In the genomic region with DNA sequence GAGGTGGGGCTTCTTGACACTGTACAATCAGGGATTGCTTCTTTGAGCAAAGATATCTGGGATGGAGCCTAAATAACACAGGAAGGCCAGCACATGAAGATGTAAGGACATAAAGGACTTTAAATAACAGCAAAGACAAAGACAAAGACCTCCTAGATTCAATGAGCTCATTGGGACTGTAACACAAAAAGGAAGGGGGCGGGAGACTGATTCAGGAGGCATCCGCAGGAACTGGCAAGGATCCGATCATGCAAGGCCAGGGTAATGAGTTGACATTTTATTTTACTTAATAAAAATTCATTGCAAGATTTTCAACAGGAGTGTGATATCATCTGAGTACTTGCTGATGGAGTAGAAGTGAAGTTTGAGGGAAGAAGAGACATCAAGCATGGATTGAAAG, we compare ENCODE assay signal across 31 cellular contexts.
"Had no signal": no experiment of that assay in that cellular context is flagged by ENCODE, and none has a peak within 500 bp of the region (broad histone marks: within the 10 kb centered on the region; RNA-seq: fewer than 3 reads in every experiment).

No MANE protein-coding gene starts in this region.

- H3K27me3 Mint-ChIP-seq: stimulated activated naive B cell treated with anti-CD40 and anti-IgM and Interleukin-4, amounts not matched to agents 10 μg/mL and 1 μg/mL and 100 μg/mL, for 72 hours had no signal

- H3K27ac Mint-ChIP-seq: activated CD4-positive, alpha-beta memory T cell treated with anti-CD3 and anti-CD28 coated beads for 36 hours; activated CD4-positive, alpha-beta T cell treated with anti-CD3 and anti-CD28 coated beads, Interleukin-2, amount 10 ng/mL, durations not matched to agents 24 days and 14 days; activated T-helper 17 cell treated with anti-CD3 and anti-CD28 coated beads, Interleukin-2, amount 50 U/mL, for 72 hours; endodermal cell; nephron; progenitor cell of endocrine pancreas; stimulated activated naive B cell treated with anti-CD40 and anti-IgM and Interleukin-4, amounts not matched to agents 10 μg/mL and 1 μg/mL and 100 μg/mL, for 72 hours; T-helper 17 cell had no signal

- H3K27ac ChIP-seq: brain microvascular endothelial cell, epithelial cell of prostate, foreskin keratinocyte, left lung, ovary, sigmoid colon, suprapubic skin, tibial artery, upper lobe of right lung had no signal

- ATAC-seq: activated T-helper 17 cell treated with anti-CD3 and anti-CD28 coated beads, Interleukin-2, amount 50 U/mL, for 72 hours; foreskin keratinocyte; left lung; SK-N-SH treated with all-trans-retinoic acid at 6 μM for 48 hours; stimulated activated naive B cell treated with anti-CD40 and anti-IgM and Interleukin-4, amounts not matched to agents 10 μg/mL and 1 μg/mL and 100 μg/mL, for 72 hours; T-helper 17 cell; upper lobe of right lung had no signal

- H3K9me3 Mint-ChIP-seq: activated CD4-positive, alpha-beta memory T cell treated with anti-CD3 and anti-CD28 coated beads for 36 hours; activated CD4-positive, alpha-beta T cell treated with anti-CD3 and anti-CD28 coated beads, Interleukin-2, amount 10 ng/mL, durations not matched to agents 24 days and 14 days; activated T-helper 17 cell treated with anti-CD3 and anti-CD28 coated beads, Interleukin-2, amount 50 U/mL, for 72 hours; endodermal cell; nephron; stimulated activated naive B cell treated with anti-CD40 and anti-IgM and Interleukin-4, amounts not matched to agents 10 μg/mL and 1 μg/mL and 100 μg/mL, for 72 hours had no signal

- H3K4me1 ChIP-seq: left lung, suprapubic skin, upper lobe of right lung had no signal

- H3K36me3 ChIP-seq: brain microvascular endothelial cell, left lung, ovary, sigmoid colon, suprapubic skin, tibial artery, upper lobe of right lung had no signal

- DNase-seq: activated CD4-positive, alpha-beta memory T cell treated with anti-CD3 and anti-CD28 coated beads for 36 hours; activated CD4-positive, alpha-beta T cell treated with anti-CD3 and anti-CD28 coated beads, Interleukin-2, amount 10 ng/mL, durations not matched to agents 24 days and 14 days; activated CD4-positive, CD25-positive, alpha-beta regulatory T cell treated with anti-CD3 and anti-CD28 coated beads, Interleukin-2, amount 50 U/mL, for 72 hours; activated CD8-positive, alpha-beta memory T cell treated with anti-CD3 and anti-CD28 coated beads, Interleukin-2, amount 50 U/mL, for 4 hours; activated gamma-delta T cell treated with Interleukin-2 at 50 U/mL for 16 hours; activated naive CD4-positive, alpha-beta T cell treated with anti-CD3 and anti-CD28 coated beads, Interleukin-2, amount 50 U/mL, for 16 hours; activated T-cell treated with anti-CD3 and anti-CD28 coated beads, Interleukin-2, amount 50 U/mL, for 1 hour; amniotic stem cell; brain microvascular endothelial cell; caudate nucleus; cortex of kidney; endodermal cell; foreskin keratinocyte; kidney glomerular epithelial cell; left lung; mammary epithelial cell; ovary; sigmoid colon; small intestine; stimulated activated CD4-positive, alpha-beta T cell treated with anti-CD3 and anti-CD28 coated beads, Interleukin-1b, Interleukin-23, amount 100 ng/mL, for 48 hours; stimulated activated naive B cell treated with anti-CD40 and anti-IgM and Interleukin-4, amounts not matched to agents 10 μg/mL and 1 μg/mL and 100 μg/mL, for 72 hours; T-helper 17 cell; T1000; tibial artery; upper lobe of right lung had no signal

- H3K9me3 ChIP-seq: left lung, ovary, sigmoid colon, suprapubic skin, tibial artery, upper lobe of right lung had no signal

- H3K4me3 ChIP-seq: left lung, ovary, sigmoid colon, suprapubic skin, tibial artery, upper lobe of right lung had no signal

- H3K4me1 Mint-ChIP-seq: activated CD4-positive, alpha-beta T cell treated with anti-CD3 and anti-CD28 coated beads, Interleukin-2, amount 10 ng/mL, durations not matched to agents 24 days and 14 days; activated T-helper 17 cell treated with anti-CD3 and anti-CD28 coated beads, Interleukin-2, amount 50 U/mL, for 72 hours; stimulated activated naive B cell treated with anti-CD40 and anti-IgM and Interleukin-4, amounts not matched to agents 10 μg/mL and 1 μg/mL and 100 μg/mL, for 72 hours; T-helper 17 cell had no signal

- H3K27me3 ChIP-seq: brain microvascular endothelial cell, foreskin keratinocyte, left lung, ovary, sigmoid colon, suprapubic skin, tibial artery, upper lobe of right lung had no signal

- H3K36me3 Mint-ChIP-seq: activated CD4-positive, alpha-beta memory T cell treated with anti-CD3 and anti-CD28 coated beads for 36 hours; stimulated activated naive B cell treated with anti-CD40 and anti-IgM and Interleukin-4, amounts not matched to agents 10 μg/mL and 1 μg/mL and 100 μg/mL, for 72 hours had no signal

- H3K4me3 Mint-ChIP-seq: activated CD4-positive, alpha-beta memory T cell treated with anti-CD3 and anti-CD28 coated beads for 36 hours; activated CD4-positive, alpha-beta T cell treated with anti-CD3 and anti-CD28 coated beads, Interleukin-2, amount 10 ng/mL, durations not matched to agents 24 days and 14 days; activated T-helper 17 cell treated with anti-CD3 and anti-CD28 coated beads, Interleukin-2, amount 50 U/mL, for 72 hours; endodermal cell; nephron; stimulated activated naive B cell treated with anti-CD40 and anti-IgM and Interleukin-4, amounts not matched to agents 10 μg/mL and 1 μg/mL and 100 μg/mL, for 72 hours; T-helper 17 cell had no signal
